Comparison of ENCODE assay signal across 2 cellular contexts in the genomic region with DNA sequence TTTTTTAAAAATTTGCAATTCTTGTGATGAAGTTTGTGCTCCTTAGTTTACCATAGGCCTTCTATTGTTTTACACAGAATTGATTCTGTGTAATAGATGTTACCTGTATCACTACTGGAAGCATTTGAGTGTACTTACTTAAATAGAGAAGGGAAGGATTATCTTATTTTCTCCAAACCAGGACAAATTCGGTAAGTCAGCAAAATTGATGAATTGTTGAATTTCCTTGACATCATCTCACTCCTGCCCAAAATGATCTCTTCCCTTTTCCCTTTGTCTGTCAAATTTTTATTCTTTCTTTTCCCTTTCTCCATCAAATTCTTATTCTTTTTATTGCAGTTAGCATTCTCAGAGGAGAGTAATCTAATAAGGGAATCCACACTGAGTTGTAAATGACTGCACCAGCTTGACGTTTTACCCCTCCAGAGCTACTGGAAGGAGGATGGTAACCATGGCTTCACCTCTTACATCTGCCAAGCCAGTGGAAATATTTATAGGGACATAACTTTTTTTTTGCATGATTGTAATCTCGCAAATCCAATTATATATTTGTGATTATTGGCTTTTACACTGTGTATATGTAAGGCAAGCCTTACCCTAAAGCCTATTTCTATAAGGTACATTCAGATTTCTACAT.
TF ChIP-seq lines count a peak whose summit lies in the region.

No MANE protein-coding gene starts in this region.

TF ChIP-seq in HepG2, 621 proteins besides CTCF, POLR2A, EP300 and RAD21:
- peak; percentile 48 to 57 for TF ChIP-seq MAFK (conservative IDR thresholded peaks at IDR 0.05 in 1 of 2, IDR thresholded peaks at IDR 0.05 in 1 of 2; ENCODE audit: low read length in 2 of 2)
- peak; percentile 42; the same call in 1 of the 2 replicates for TF ChIP-seq MAFF (IDR thresholded peaks at IDR 0.05; ENCODE audit: low read depth, low read length)
- no peak for TF ChIP-seq TBX2 (CRISPR knock-in tag; IDR thresholded peaks at IDR 0.05; ENCODE audit: borderline replicate concordance)

TF ChIP-seq in K562, 482 proteins besides CTCF, POLR2A, EP300 and RAD21:
- TF ChIP-seq ZNF699 (CRISPR knock-in tag; IDR thresholded peaks at IDR 0.05; ENCODE audit: insufficient replicate concordance) (no peak), KLF10 (CRISPR knock-in tag; IDR thresholded peaks at IDR 0.05) (no peak), OTX1 (CRISPR knock-in tag; IDR thresholded peaks at IDR 0.05) (no peak), C11orf30 (IDR thresholded peaks at IDR 0.05; ENCODE audit: low read depth) (peak; percentile 69), ZNF133 (CRISPR knock-in tag; IDR thresholded peaks at IDR 0.05) (no peak), MAFG (tag; conservative IDR thresholded peaks at IDR 0.05) (peak; percentile 26; the same call in 1 of the 2 replicates), PTBP1 (IDR thresholded peaks at IDR 0.05; ENCODE audit: low read depth, low read length) (no peak), U2AF1 (optimal IDR thresholded peaks at IDR 0.05; ENCODE audit: low read depth, low read length) (no peak), ILK (tag; IDR thresholded peaks at IDR 0.05; ENCODE audit: borderline replicate concordance, low read depth) (no peak), ZNF316 (IDR thresholded peaks at IDR 0.05) (peak; percentile 80), ZEB2 (IDR thresholded peaks at IDR 0.05) (no peak), GTF2A2 (tag; IDR thresholded peaks at IDR 0.05) (no peak), MAFF (IDR thresholded peaks at IDR 0.05; ENCODE audit: low read length) (peak; percentile 13; the same call in 1 of the 2 replicates)
- TF ChIP-seq, protein P1, sequence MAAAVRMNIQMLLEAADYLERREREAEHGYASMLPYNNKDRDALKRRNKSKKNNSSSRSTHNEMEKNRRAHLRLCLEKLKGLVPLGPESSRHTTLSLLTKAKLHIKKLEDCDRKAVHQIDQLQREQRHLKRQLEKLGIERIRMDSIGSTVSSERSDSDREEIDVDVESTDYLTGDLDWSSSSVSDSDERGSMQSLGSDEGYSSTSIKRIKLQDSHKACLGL (CRISPR knock-in tag; IDR thresholded peaks at IDR 0.05; ENCODE audit: borderline replicate concordance, poor library complexity, severe bottlenecking), result no peak
- TF ChIP-seq, protein P2, sequence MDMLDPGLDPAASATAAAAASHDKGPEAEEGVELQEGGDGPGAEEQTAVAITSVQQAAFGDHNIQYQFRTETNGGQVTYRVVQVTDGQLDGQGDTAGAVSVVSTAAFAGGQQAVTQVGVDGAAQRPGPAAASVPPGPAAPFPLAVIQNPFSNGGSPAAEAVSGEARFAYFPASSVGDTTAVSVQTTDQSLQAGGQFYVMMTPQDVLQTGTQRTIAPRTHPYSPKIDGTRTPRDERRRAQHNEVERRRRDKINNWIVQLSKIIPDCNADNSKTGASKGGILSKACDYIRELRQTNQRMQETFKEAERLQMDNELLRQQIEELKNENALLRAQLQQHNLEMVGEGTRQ (CRISPR knock-in tag; IDR thresholded peaks at IDR 0.05), result no peak
